8 cellular contexts compared by ENCODE assay signal in genomic region chr2:222859786-222860726, GRCh38. TPM values are rescaled to one million over a fixed set of nuclear protein-coding genes. Genes with fewer than 3 reads are reported as not detected.
DNase-seq lines count a peak whose midpoint lies in the region; ATAC-seq, FAIRE-seq and TF ChIP-seq lines count a peak whose summit lies in the region.

No MANE protein-coding gene starts in this region.

- H3K9me3 Mint-ChIP-seq in naive thymus-derived CD4-positive, alpha-beta T cell: peaks cover 0 to 1% (median 0%) of the 10 kb centered on the region in 11 donors

- peak; percentile 43 for DNase-seq in SW480 (ENCODE audit: low spot score)
- DNase-seq in fibroblast of gingiva (ENCODE audit: low read depth): peak; percentile 71
- no peak for DNase-seq in naive thymus-derived CD4-positive, alpha-beta T cell
- no peak for DNase-seq in GM12892 (ENCODE audit: insufficient read length)
- no peak for DNase-seq in KG1 (lab: John Stamatoyannopoulos, UW)
- DNase-seq in NCI-H2081 treated with DMSO at 0.1 percent for 48 hours (lab: John Stamatoyannopoulos, UW): no peak

- no peaks in the 10 kb centered on the region for H3K36me3 ChIP-seq in BLaER1 treated with 17β-estradiol and CSF1 and Interleukin-3, amounts not matched to agents 10 nM and 100 nM
- H3K36me3 ChIP-seq in HEK293 (ENCODE audit: control insufficient read depth in 2 of 2, insufficient read depth in 1 of 2, low read length in 2 of 2): no peaks in the 10 kb centered on the region
- H3K36me3 ChIP-seq in naive thymus-derived CD4-positive, alpha-beta T cell (ENCODE audit: control insufficient read depth in 2 of 3, insufficient read depth in 3 of 3, low read length in 3 of 3): no peaks in the 10 kb centered on the region

- FAIRE-seq in GM12892 (lab: Jason Lieb, UNC): no peak

- peaks cover 0 to 6% (median 4%) of the 10 kb centered on the region in 7 donors for H3K4me1 Mint-ChIP-seq in naive thymus-derived CD4-positive, alpha-beta T cell

- no peak for ATAC-seq in naive thymus-derived CD4-positive, alpha-beta T cell

- peak overlapping the region in 9 of 10 donors; percentile 62 to 88 (median 79) for H3K4me3 Mint-ChIP-seq in naive thymus-derived CD4-positive, alpha-beta T cell

- TF ChIP-seq POLR2A in GM12892 (IDR thresholded peaks at IDR 0.05; ENCODE audit: low read depth, low read length): no peak

- intact Hi-C loops in naive thymus-derived CD4-positive, alpha-beta T cell (cut with micrococcal nuclease): loop anchor here (1.0 to 10.0 kb wide), 8 partner anchors 43 to 1727 kb away; partner anchors contain the start of genes CUL3 (in 2 of the 2), FARSB (in 2 of the 2), AP1S3 (in 1 of the 2) and EPHA4 (in 1 of the 2)

- peaks cover 38 to 51% (median 44%) of the 10 kb centered on the region in 10 experiments for H3K4me1 ChIP-seq in BLaER1 treated with 17β-estradiol and CSF1 and Interleukin-3, amounts not matched to agents 10 nM and 100 nM
- H3K4me1 ChIP-seq in HEK293 (ENCODE audit: control insufficient read depth, insufficient read depth, low read length): peaks cover 20% of the 10 kb centered on the region
- peaks cover 13 to 20% of the 10 kb centered on the region in 2 donors for H3K4me1 ChIP-seq in naive thymus-derived CD4-positive, alpha-beta T cell (ENCODE audit: control insufficient read depth in 2 of 2, insufficient read depth in 2 of 2, low read length in 2 of 2)

- H3K27me3 Mint-ChIP-seq in naive thymus-derived CD4-positive, alpha-beta T cell: peaks cover 0 to 17% (median 0%) of the 10 kb centered on the region in 5 donors

- peak overlapping the region; percentile 70 to 93 (median 80) for H3K4me2 ChIP-seq in BLaER1 treated with 17β-estradiol and CSF1 and Interleukin-3, amounts not matched to agents 10 nM and 100 nM

- POLR2A ChIA-PET in HEK293 (lab: Yijun Ruan, JAX): interaction anchor here (0.6 to 2.6 kb wide), 5 partner anchors 15 to 151 kb away, joined by 3 to 19 read pairs (median 4); no protein-coding TSS in a partner anchor
- POLR2A ChIA-PET in naive thymus-derived CD4-positive, alpha-beta T cell (lab: Charles Lee): interaction anchor here (0.7 kb wide), 1 partner anchor 979 kb away, joined by 3 read pairs; no protein-coding TSS in a partner anchor

- H3K27ac Mint-ChIP-seq in naive thymus-derived CD4-positive, alpha-beta T cell: peak overlapping the region in 4 of 9 donors; percentile 41 to 75 (median 66)

- no peaks in the 10 kb centered on the region for H3K27me3 ChIP-seq in BLaER1 treated with 17β-estradiol and CSF1 and Interleukin-3, amounts not matched to agents 10 nM and 100 nM
- H3K27me3 ChIP-seq in naive thymus-derived CD4-positive, alpha-beta T cell (ENCODE audit: control insufficient read depth in 2 of 2, insufficient read depth in 2 of 2, low read length in 2 of 2): no peaks in the 10 kb centered on the region

- H4K20me1 ChIP-seq in BLaER1 treated with 17β-estradiol and CSF1 and Interleukin-3, amounts not matched to agents 10 nM and 100 nM: peaks cover 37 to 42% (median 41%) of the 10 kb centered on the region in 11 experiments; a peak in 21 of 22 replicates

- peaks cover 0 to 2% (median 0%) of the 10 kb centered on the region in 5 donors for H3K36me3 Mint-ChIP-seq in naive thymus-derived CD4-positive, alpha-beta T cell

- CTCF ChIA-PET in HEK293 (lab: Yijun Ruan, JAX): interaction anchor here (0.6 to 1.3 kb wide), 3 partner anchors 24 to 1424 kb away, joined by 3 to 4 read pairs (median 3); no protein-coding TSS in a partner anchor
- CTCF ChIA-PET in naive thymus-derived CD4-positive, alpha-beta T cell (lab: Charles Lee): no interaction called here

- TF ChIP-seq CTCF in HEK293 (tag by site-specific recombination; IDR thresholded peaks at IDR 0.05): no peak

- peak overlapping the region; percentile 36 to 99 (median 97); a peak in 20 of 22 replicates for H3K27ac ChIP-seq in BLaER1 treated with 17β-estradiol and CSF1 and Interleukin-3, amounts not matched to agents 10 nM and 100 nM
- peak overlapping the region; percentile 54 for H3K27ac ChIP-seq in HEK293 (ENCODE audit: extremely low read depth, low read depth, low read length)
- peak overlapping the region; percentile 90 for H3K27ac ChIP-seq in naive thymus-derived CD4-positive, alpha-beta T cell (ENCODE audit: low read depth, low read length)

- H3K9ac ChIP-seq in BLaER1 treated with 17β-estradiol and CSF1 and Interleukin-3, amounts not matched to agents 10 nM and 100 nM: peak overlapping the region; percentile 32 to 100 (median 98); a peak in 21 of 22 replicates

- peak overlapping the region; percentile 85 to 99 (median 96); a peak in 19 of 20 replicates for H3K4me3 ChIP-seq in BLaER1 treated with 17β-estradiol and CSF1 and Interleukin-3, amounts not matched to agents 10 nM and 100 nM
- H3K4me3 ChIP-seq in HEK293 (ENCODE audit: low read depth, low read length): peak overlapping the region; percentile 83
- peak overlapping the region; percentile 82 for H3K4me3 ChIP-seq in naive thymus-derived CD4-positive, alpha-beta T cell (ENCODE audit: low read length)

- no peaks in the 10 kb centered on the region for H3K9me3 ChIP-seq in BLaER1 treated with 17β-estradiol and CSF1 and Interleukin-3, amounts not matched to agents 10 nM and 100 nM (replicated peaks in 1 of 11)
- no peaks in the 10 kb centered on the region for H3K9me3 ChIP-seq in HEK293 (ENCODE audit: control insufficient read depth, insufficient read depth, low read depth, low read length)
- no peaks in the 10 kb centered on the region for H3K9me3 ChIP-seq in naive thymus-derived CD4-positive, alpha-beta T cell (ENCODE audit: control insufficient read depth in 2 of 3, low read length in 3 of 3)

TF ChIP-seq in HEK293, 187 proteins besides CTCF, POLR2A, EP300 and RAD21 (continues in another document):
- no peak for TF ChIP-seq ZNF350 (tag by site-specific recombination; IDR thresholded peaks at IDR 0.05)
- no peak for TF ChIP-seq ZNF510 (tag by site-specific recombination; IDR thresholded peaks at IDR 0.05; ENCODE audit: insufficient replicate concordance)
- no peak for TF ChIP-seq WT1 (tag by site-specific recombination; IDR thresholded peaks at IDR 0.05)
- TF ChIP-seq TRIM28 (IDR thresholded peaks at IDR 0.05; ENCODE audit: borderline replicate concordance, low read length): peak; percentile 38; the same call in 1 of the 2 replicates
- no peak for TF ChIP-seq IKZF3 (tag by site-specific recombination; IDR thresholded peaks at IDR 0.05)
- no peak for TF ChIP-seq ZNF707 (tag by site-specific recombination; IDR thresholded peaks at IDR 0.05)
- no peak for TF ChIP-seq MZF1 (tag by site-specific recombination; IDR thresholded peaks at IDR 0.05; ENCODE audit: borderline replicate concordance)
- TF ChIP-seq PRDM1 (tag by site-specific recombination; IDR thresholded peaks at IDR 0.05): 0 out of 2 replicates have a peak, but pooled peaks have one; percentile 47
- TF ChIP-seq KLF1 (tag by site-specific recombination; IDR thresholded peaks at IDR 0.05): no peak
- no peak for TF ChIP-seq ZNF785 (tag by site-specific recombination; IDR thresholded peaks at IDR 0.05)
- no peak for TF ChIP-seq ZNF596 (tag by site-specific recombination; IDR thresholded peaks at IDR 0.05)
- no peak for TF ChIP-seq ZNF10 (tag by site-specific recombination; IDR thresholded peaks at IDR 0.05)
- no peak for TF ChIP-seq ZNF132 (tag by site-specific recombination; IDR thresholded peaks at IDR 0.05; ENCODE audit: borderline replicate concordance)
- no peak for TF ChIP-seq ZFP37 (tag by site-specific recombination; IDR thresholded peaks at IDR 0.05)
- TF ChIP-seq ZNF48 (tag by site-specific recombination; IDR thresholded peaks at IDR 0.05): no peak
- TF ChIP-seq ZNF302 (tag by site-specific recombination; IDR thresholded peaks at IDR 0.05; ENCODE audit: low read depth): no peak
- no peak for TF ChIP-seq ZBTB21 (tag by site-specific recombination; IDR thresholded peaks at IDR 0.05)
- TF ChIP-seq PBX3 (CRISPR knock-in tag; IDR thresholded peaks at IDR 0.05): no peak
- TF ChIP-seq BCL11A (tag by site-specific recombination; IDR thresholded peaks at IDR 0.05; ENCODE audit: low read depth): no peak
- TF ChIP-seq ZBTB17 (tag by site-specific recombination; IDR thresholded peaks at IDR 0.05): peak; percentile 66
- 0 out of 2 replicates have a peak, but pooled peaks have one; percentile 34 for TF ChIP-seq ZNF366 (tag by site-specific recombination; conservative IDR thresholded peaks at IDR 0.05)
- TF ChIP-seq ZNF335 (tag by site-specific recombination; conservative IDR thresholded peaks at IDR 0.05): peak; percentile 19; the same call in 1 of the 2 replicates
- TF ChIP-seq ZNF416 (tag by site-specific recombination; IDR thresholded peaks at IDR 0.05): no peak
- TF ChIP-seq PRDM6 (tag by site-specific recombination; IDR thresholded peaks at IDR 0.05): no peak

RNA-seq across cellular contexts. Expression of gene ACSL3, which starts 0.8 kb away (rescaled TPM):
- 10 to 100 TPM; 30.3 to 69.6 (median 40.5) TPM for total RNA-seq in naive thymus-derived CD4-positive, alpha-beta T cell
- 10 to 100 TPM; 21.7 to 42.5 TPM for polyA plus RNA-seq in naive thymus-derived CD4-positive, alpha-beta T cell
- polyA plus RNA-seq in GM12892 (2012; ENCODE audit: missing spikeins): 26.6 TPM

Comparison
In these comparisons a context has a peak if more than half of its experiments do, and no peak if none do; other contexts are left out.
1. DNase-seq: peak in SW480 (single experiment) and fibroblast of gingiva (single experiment); none in naive thymus-derived CD4-positive, alpha-beta T cell (0 of 9), GM12892 (single experiment), KG1 (single experiment) and NCI-H2081 treated with DMSO at 0.1 percent for 48 hours (single experiment).
2. Peak in every context shown above with its lines, with median percentiles within 50 percentile points of each other: H3K27ac ChIP-seq and H3K4me3 ChIP-seq.